In the genomic region with DNA sequence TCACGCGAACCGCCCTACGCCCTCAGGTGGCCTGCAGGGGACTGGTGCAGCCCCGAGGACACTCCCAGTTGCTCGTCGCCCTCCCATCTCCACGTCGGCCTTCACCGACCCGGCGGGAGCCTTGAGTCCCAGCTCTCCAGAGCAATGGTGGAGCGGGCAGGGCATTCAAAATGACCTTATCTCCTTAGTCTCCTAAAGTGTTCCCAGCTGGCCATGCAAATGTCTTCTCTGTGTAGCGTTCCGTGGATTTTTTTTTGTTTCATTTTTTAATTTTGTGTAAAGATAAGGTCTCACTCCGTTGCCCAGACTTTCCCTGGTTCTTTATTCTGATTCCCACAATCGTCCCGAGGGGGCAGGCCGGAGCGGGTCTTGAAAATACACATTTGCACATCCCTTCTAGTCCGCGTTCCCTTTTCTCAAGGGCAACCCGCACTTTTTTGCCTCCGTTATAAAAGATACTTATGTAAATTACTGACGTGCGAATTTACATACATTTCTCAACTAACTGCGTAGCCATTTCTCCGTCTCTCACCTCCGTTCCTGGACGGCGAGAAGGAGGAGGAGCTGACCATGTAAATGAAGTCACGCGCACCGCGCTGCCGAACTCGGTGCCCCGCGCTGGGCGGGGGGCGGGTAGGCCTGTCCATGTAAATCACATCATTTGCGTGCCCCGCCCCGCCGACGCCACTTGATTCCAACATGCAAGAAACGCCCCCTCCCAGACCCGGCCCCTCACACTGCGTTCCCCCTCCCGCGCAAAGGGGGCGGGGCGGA, we compare ENCODE assay signal across 8 cellular contexts. TPM values are rescaled to one million over a fixed set of nuclear protein-coding genes. Genes with fewer than 3 reads are reported as not detected.
DNase-seq lines count a peak whose midpoint lies in the region; ATAC-seq and TF ChIP-seq lines count a peak whose summit lies in the region.

No MANE protein-coding gene starts in this region.

- H3K27ac ChIP-seq in thymus (ENCODE audit: low read depth), result peak overlapping the region; percentile 96

- H3K36me3 ChIP-seq in thymus (ENCODE audit: control insufficient read depth, insufficient read depth), result peaks cover 29% of the 10 kb centered on the region

- intact Hi-C loops in Right ventricle myocardium inferior (cut with DNase I), result loop anchor here (1.0 to 2.0 kb wide), 3 partner anchors 20 to 82 kb away; partner anchors contain the start of genes ACTMAP, COQ8B, ITPKC and RAB4B

- H3K9me3 ChIP-seq in thymus (ENCODE audit: control insufficient read depth), result no peaks in the 10 kb centered on the region

- H3K36me3 Mint-ChIP-seq in activated naive CD8-positive, alpha-beta T cell, result peaks cover 2% of the 10 kb centered on the region
- H3K36me3 Mint-ChIP-seq in osteocyte (ENCODE audit: unreplicated experiment), result peaks cover 9% of the 10 kb centered on the region

- peaks cover 31% of the 10 kb centered on the region for H3K4me1 ChIP-seq in thymus (ENCODE audit: control insufficient read depth, insufficient read depth, low read length)

- H3K4me1 Mint-ChIP-seq in activated naive CD8-positive, alpha-beta T cell (ENCODE audit: low read depth), result peaks cover 47% of the 10 kb centered on the region
- H3K4me1 Mint-ChIP-seq in osteocyte (ENCODE audit: unreplicated experiment), result peaks cover 48% of the 10 kb centered on the region

- peak overlapping the region; percentile 89 for H3K4me3 Mint-ChIP-seq in activated naive CD8-positive, alpha-beta T cell
- peak overlapping the region; percentile 96 for H3K4me3 Mint-ChIP-seq in osteocyte (ENCODE audit: unreplicated experiment)

- DNase-seq in GM12865 (ENCODE audit: low read depth), result peak; percentile 100
- DNase-seq in NCI-H1092 treated with DMSO at 0.1 percent for 48 hours (lab: John Stamatoyannopoulos, UW), result peak; percentile 96
- DNase-seq in Right ventricle myocardium inferior (ENCODE audit: missing footprints), result peak; percentile 100
- DNase-seq in osteocyte (ENCODE audit: extremely low spot score, unreplicated experiment), result peak; percentile 100

- TF ChIP-seq CTCF in GM12865 (IDR thresholded peaks at IDR 0.05; ENCODE audit: insufficient read depth, low read depth, low read length, missing control alignments) (no peak), osteocyte (IDR thresholded peaks at IDR 0.05) (peak; percentile 59)

- H3K27me3 ChIP-seq in thymus (ENCODE audit: control insufficient read depth, insufficient read depth), result no peaks in the 10 kb centered on the region

- ATAC-seq in HG02623 (IDR thresholded peaks at IDR 0.05; ENCODE audit: unreplicated experiment) (peak; percentile 65), SK-N-SH treated with all-trans-retinoic acid at 6 μM for 48 hours (peak; percentile 92), Right ventricle myocardium inferior (peak; percentile 91)

- WGBS in thymus, result 2% methylated on average over 53 of the region's 53 CpGs

- no peaks in the 10 kb centered on the region for H3K9me3 Mint-ChIP-seq in activated naive CD8-positive, alpha-beta T cell (ENCODE audit: low read depth)
- H3K9me3 Mint-ChIP-seq in osteocyte (ENCODE audit: unreplicated experiment), result no peaks in the 10 kb centered on the region

- H3K27me3 Mint-ChIP-seq in activated naive CD8-positive, alpha-beta T cell, result no peaks in the 10 kb centered on the region
- no peaks in the 10 kb centered on the region for H3K27me3 Mint-ChIP-seq in osteocyte (ENCODE audit: unreplicated experiment)

- H3K4me3 ChIP-seq in GM12865 (ENCODE audit: low read depth, low read length), result peak overlapping the region; percentile 67
- peak overlapping the region; percentile 96 for H3K4me3 ChIP-seq in thymus (ENCODE audit: low read length)

- H3K27ac Mint-ChIP-seq in activated naive CD8-positive, alpha-beta T cell, result peak overlapping the region; percentile 94
- H3K27ac Mint-ChIP-seq in osteocyte (ENCODE audit: unreplicated experiment), result peak overlapping the region; percentile 97

TF ChIP-seq in SK-N-SH treated with all-trans-retinoic acid at 6 μM for 48 hours, 23 proteins besides CTCF, POLR2A, EP300 and RAD21:
- TF ChIP-seq ZFP30 (CRISPR knock-in tag; IDR thresholded peaks at IDR 0.05) (no peak), TOX (CRISPR knock-in tag; IDR thresholded peaks at IDR 0.05; ENCODE audit: borderline replicate concordance) (no peak), TCF4 (CRISPR knock-in tag; IDR thresholded peaks at IDR 0.05; ENCODE audit: borderline replicate concordance) (no peak), ISL1 (CRISPR knock-in tag; IDR thresholded peaks at IDR 0.05) (no peak), RARB (CRISPR knock-in tag; IDR thresholded peaks at IDR 0.05) (no peak), PPARA (CRISPR knock-in tag; IDR thresholded peaks at IDR 0.05; ENCODE audit: borderline replicate concordance) (no peak), SNAI2 (CRISPR knock-in tag; IDR thresholded peaks at IDR 0.05) (no peak)
- TF ChIP-seq, protein P1, sequence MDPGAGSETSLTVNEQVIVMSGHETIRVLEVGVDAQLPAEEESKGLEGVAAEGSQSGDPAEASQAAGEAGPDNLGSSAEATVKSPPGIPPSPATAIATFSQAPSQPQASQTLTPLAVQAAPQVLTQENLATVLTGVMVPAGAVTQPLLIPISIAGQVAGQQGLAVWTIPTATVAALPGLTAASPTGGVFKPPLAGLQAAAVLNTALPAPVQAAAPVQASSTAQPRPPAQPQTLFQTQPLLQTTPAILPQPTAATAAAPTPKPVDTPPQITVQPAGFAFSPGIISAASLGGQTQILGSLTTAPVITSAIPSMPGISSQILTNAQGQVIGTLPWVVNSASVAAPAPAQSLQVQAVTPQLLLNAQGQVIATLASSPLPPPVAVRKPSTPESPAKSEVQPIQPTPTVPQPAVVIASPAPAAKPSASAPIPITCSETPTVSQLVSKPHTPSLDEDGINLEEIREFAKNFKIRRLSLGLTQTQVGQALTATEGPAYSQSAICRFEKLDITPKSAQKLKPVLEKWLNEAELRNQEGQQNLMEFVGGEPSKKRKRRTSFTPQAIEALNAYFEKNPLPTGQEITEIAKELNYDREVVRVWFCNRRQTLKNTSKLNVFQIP (CRISPR knock-in tag; IDR thresholded peaks at IDR 0.05; ENCODE audit: borderline replicate concordance, low read depth), result no peak
- TF ChIP-seq, protein P2, sequence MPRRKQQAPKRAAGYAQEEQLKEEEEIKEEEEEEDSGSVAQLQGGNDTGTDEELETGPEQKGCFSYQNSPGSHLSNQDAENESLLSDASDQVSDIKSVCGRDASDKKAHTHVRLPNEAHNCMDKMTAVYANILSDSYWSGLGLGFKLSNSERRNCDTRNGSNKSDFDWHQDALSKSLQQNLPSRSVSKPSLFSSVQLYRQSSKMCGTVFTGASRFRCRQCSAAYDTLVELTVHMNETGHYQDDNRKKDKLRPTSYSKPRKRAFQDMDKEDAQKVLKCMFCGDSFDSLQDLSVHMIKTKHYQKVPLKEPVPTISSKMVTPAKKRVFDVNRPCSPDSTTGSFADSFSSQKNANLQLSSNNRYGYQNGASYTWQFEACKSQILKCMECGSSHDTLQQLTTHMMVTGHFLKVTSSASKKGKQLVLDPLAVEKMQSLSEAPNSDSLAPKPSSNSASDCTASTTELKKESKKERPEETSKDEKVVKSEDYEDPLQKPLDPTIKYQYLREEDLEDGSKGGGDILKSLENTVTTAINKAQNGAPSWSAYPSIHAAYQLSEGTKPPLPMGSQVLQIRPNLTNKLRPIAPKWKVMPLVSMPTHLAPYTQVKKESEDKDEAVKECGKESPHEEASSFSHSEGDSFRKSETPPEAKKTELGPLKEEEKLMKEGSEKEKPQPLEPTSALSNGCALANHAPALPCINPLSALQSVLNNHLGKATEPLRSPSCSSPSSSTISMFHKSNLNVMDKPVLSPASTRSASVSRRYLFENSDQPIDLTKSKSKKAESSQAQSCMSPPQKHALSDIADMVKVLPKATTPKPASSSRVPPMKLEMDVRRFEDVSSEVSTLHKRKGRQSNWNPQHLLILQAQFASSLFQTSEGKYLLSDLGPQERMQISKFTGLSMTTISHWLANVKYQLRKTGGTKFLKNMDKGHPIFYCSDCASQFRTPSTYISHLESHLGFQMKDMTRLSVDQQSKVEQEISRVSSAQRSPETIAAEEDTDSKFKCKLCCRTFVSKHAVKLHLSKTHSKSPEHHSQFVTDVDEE (CRISPR knock-in tag; IDR thresholded peaks at IDR 0.05), result no peak
- TF ChIP-seq, protein P3, sequence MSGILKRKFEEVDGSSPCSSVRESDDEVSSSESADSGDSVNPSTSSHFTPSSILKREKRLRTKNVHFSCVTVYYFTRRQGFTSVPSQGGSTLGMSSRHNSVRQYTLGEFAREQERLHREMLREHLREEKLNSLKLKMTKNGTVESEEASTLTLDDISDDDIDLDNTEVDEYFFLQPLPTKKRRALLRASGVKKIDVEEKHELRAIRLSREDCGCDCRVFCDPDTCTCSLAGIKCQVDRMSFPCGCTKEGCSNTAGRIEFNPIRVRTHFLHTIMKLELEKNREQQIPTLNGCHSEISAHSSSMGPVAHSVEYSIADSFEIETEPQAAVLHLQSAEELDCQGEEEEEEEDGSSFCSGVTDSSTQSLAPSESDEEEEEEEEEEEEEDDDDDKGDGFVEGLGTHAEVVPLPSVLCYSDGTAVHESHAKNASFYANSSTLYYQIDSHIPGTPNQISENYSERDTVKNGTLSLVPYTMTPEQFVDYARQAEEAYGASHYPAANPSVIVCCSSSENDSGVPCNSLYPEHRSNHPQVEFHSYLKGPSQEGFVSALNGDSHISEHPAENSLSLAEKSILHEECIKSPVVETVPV (CRISPR knock-in tag; IDR thresholded peaks at IDR 0.05), result no peak

RNA-seq across cellular contexts. Expression of gene EGLN2, which starts 0.6 kb away (rescaled TPM):
- total RNA-seq in Right ventricle myocardium inferior (68.0 TPM), osteocyte (94.3 and 104 TPM in 2 replicates)
- polyA plus RNA-seq in thymus, result 90.3 TPM

RNA-seq across cellular contexts. Expression of gene RAB4B, which starts 20.4 kb away (rescaled TPM):
- total RNA-seq in Right ventricle myocardium inferior (13.3 TPM), osteocyte (19.7 and 20.4 TPM in 2 replicates)
- 86.7 TPM for polyA plus RNA-seq in thymus

RNA-seq across cellular contexts. Expression of gene MIA, which starts 23.1 kb away (rescaled TPM):
- total RNA-seq in Right ventricle myocardium inferior (not detected), osteocyte (2.0 TPM in 1 of 2 replicates, not detected in the other)
- polyA plus RNA-seq in thymus, result 38.7 TPM

RNA-seq across cellular contexts. Expression of gene SNRPA, which starts 47.4 kb away (rescaled TPM):
- total RNA-seq in Right ventricle myocardium inferior, result 32.4 TPM
- 48.0 and 53.2 TPM in 2 replicates for total RNA-seq in osteocyte
- 58.4 TPM for polyA plus RNA-seq in thymus

RNA-seq across cellular contexts. Expression of gene ACTMAP, which starts 48.1 kb away (rescaled TPM):
- 6.4 TPM for total RNA-seq in Right ventricle myocardium inferior
- 14.6 and 17.0 TPM in 2 replicates for total RNA-seq in osteocyte
- 7.4 TPM for polyA plus RNA-seq in thymus

Comparison
In these comparisons a context has a peak if more than half of its experiments do, and no peak if none do; other contexts are left out.
1. Peak in every context shown above with its lines: DNase-seq, ATAC-seq, H3K4me3 ChIP-seq and H3K27ac ChIP-seq.